Comparison of ENCODE assay signal across 20 cellular contexts in the genomic region with DNA sequence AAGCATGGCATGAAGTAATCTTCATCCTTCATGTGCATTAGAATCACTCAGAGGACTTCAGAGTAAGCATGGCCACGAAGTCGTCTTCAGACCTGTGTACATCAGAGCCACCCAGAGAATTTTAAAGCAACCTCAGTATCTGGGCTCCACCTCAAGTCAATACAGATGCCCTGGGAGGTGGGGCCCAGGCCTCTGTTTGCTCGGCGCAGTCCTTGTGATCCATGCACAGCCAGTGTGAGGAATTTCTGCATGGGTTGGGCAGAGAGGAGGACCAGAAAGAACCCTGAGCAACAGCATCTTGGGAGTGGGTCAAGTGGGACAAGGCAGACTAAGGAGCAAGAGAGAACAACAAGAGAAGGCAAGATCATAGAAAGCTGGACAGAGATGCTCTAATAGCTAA.
"Had no signal": no experiment of that assay in that cellular context is flagged by ENCODE, and none has a peak within 500 bp of the region (broad histone marks: within the 10 kb centered on the region; RNA-seq: fewer than 3 reads in every experiment).

No MANE protein-coding gene starts in this region.

- H3K27ac Mint-ChIP-seq: dendritic cell treated with granulocyte-macrophage colony-stimulating factor and Interleukin-4, amounts not matched to agents 40 ng/mL and 50 ng/mL, for 4 days; effector memory CD8-positive, alpha-beta T cell; endodermal cell had no signal

- H3K9me3 Mint-ChIP-seq: dendritic cell treated with granulocyte-macrophage colony-stimulating factor and Interleukin-4, amounts not matched to agents 40 ng/mL and 50 ng/mL, for 4 days; endodermal cell had no signal

- H3K4me3 Mint-ChIP-seq: dendritic cell treated with granulocyte-macrophage colony-stimulating factor and Interleukin-4, amounts not matched to agents 40 ng/mL and 50 ng/mL, for 4 days; effector memory CD8-positive, alpha-beta T cell; endodermal cell had no signal

- H3K27me3 Mint-ChIP-seq: dendritic cell treated with granulocyte-macrophage colony-stimulating factor and Interleukin-4, amounts not matched to agents 40 ng/mL and 50 ng/mL, for 4 days; effector memory CD8-positive, alpha-beta T cell had no signal

- DNase-seq: colonic mucosa; cortex of kidney; dermis blood vessel endothelial cell; dorsolateral prefrontal cortex; effector CD4-positive, alpha-beta T cell; effector CD8-positive, alpha-beta T cell; effector memory CD4-positive, alpha-beta T cell; effector memory CD8-positive, alpha-beta T cell; endodermal cell; erythroblast; esophagus squamous epithelium; foreskin fibroblast; foreskin keratinocyte; foreskin melanocyte; gastrocnemius medialis; glutamatergic neuron; head of caudate nucleus; heart left ventricle; heart right ventricle had no signal
